Comparison of ENCODE assay signal across 18 cellular contexts in the genomic region with DNA sequence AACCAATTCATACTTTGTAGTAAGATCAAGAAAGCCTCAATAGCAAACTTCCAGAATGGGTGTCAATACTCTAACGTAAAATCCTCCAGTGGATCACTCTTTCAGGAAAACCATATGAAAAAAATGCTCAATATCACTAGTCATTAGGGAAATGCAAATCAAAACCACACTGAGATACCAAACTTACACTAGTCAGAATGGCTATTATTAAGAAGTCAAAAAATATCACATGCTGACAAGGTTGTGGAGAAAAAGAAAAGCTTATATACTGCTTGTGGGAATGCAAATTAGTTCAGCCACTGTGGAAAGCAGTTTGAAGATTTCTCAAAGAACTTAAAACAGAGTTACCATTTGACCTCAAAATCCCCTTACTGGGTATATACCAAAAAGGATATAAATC. TPM values are rescaled to one million over a fixed set of nuclear protein-coding genes. Genes with fewer than 3 reads are reported as not detected.
DNase-seq lines count a peak whose midpoint lies in the region; ATAC-seq and TF ChIP-seq lines count a peak whose summit lies in the region.
"Had no signal": no experiment of that assay in that cellular context is flagged by ENCODE, and none has a peak within 500 bp of the region (broad histone marks: within the 10 kb centered on the region; RNA-seq: fewer than 3 reads in every experiment).

No MANE protein-coding gene starts in this region.

- TF ChIP-seq CTCF in CD8-positive, alpha-beta T cell (IDR thresholded peaks at IDR 0.05): no peak
- no peak for TF ChIP-seq CTCF in progenitor cell of endocrine pancreas (IDR thresholded peaks at IDR 0.05; ENCODE audit: unreplicated experiment)

- no peaks in the 10 kb centered on the region for H3K4me1 ChIP-seq in CD8-positive, alpha-beta T cell (ENCODE audit: insufficient read depth, low read length)
- H3K4me1 ChIP-seq: colonic mucosa, prostate gland, tibial artery had no signal

- POLR2A ChIA-PET in CD8-positive, alpha-beta T cell (lab: Charles Lee): no interaction called here

- no peak overlapping the region for H3K27ac ChIP-seq in CD8-positive, alpha-beta T cell (ENCODE audit: low read depth, low read length)
- H3K27ac ChIP-seq: A549, colonic mucosa, prostate gland, tibial artery had no signal

- H3K27ac Mint-ChIP-seq in CD8-positive, alpha-beta T cell: no peak overlapping the region
- H3K27ac Mint-ChIP-seq in progenitor cell of endocrine pancreas: no peak overlapping the region
- H3K27ac Mint-ChIP-seq: activated CD4-positive, alpha-beta T cell treated with anti-CD3 and anti-CD28 coated beads, Interleukin-2, amount 10 ng/mL, durations not matched to agents 7 days and 5 days had no signal

- no peaks in the 10 kb centered on the region for H3K27me3 ChIP-seq in CD8-positive, alpha-beta T cell (ENCODE audit: insufficient read depth, low read length)
- H3K27me3 ChIP-seq: colonic mucosa, tibial artery had no signal

- H3K36me3 ChIP-seq in CD8-positive, alpha-beta T cell (ENCODE audit: insufficient read depth, low read length): no peaks in the 10 kb centered on the region
- H3K36me3 ChIP-seq: colonic mucosa, prostate gland, tibial artery had no signal

- H3K4me1 Mint-ChIP-seq in CD8-positive, alpha-beta T cell (ENCODE audit: low read depth): peaks cover 13% of the 10 kb centered on the region
- H3K4me1 Mint-ChIP-seq in progenitor cell of endocrine pancreas (ENCODE audit: low read depth): peaks cover 7% of the 10 kb centered on the region

- H3K27me3 Mint-ChIP-seq in CD8-positive, alpha-beta T cell (ENCODE audit: low read depth): peaks cover 2% of the 10 kb centered on the region
- no peaks in the 10 kb centered on the region for H3K27me3 Mint-ChIP-seq in progenitor cell of endocrine pancreas
- H3K27me3 Mint-ChIP-seq: activated CD4-positive, alpha-beta T cell treated with anti-CD3 and anti-CD28 coated beads, Interleukin-2, amount 10 ng/mL, durations not matched to agents 7 days and 5 days had no signal

- intact Hi-C loops in CD8-positive, alpha-beta T cell (cut with DNase I, micrococcal nuclease): no loop called here

- no peak for DNase-seq in CD8-positive, alpha-beta T cell
- no peak for DNase-seq in SHP77 (lab: John Stamatoyannopoulos, UW)
- no peak for DNase-seq in progenitor cell of endocrine pancreas (ENCODE audit: low spot score, unreplicated experiment)
- no peak for DNase-seq in T-helper 2 cell
- DNase-seq: activated CD4-positive, alpha-beta T cell treated with anti-CD3 and anti-CD28 coated beads, Interleukin-2, amount 10 ng/mL, durations not matched to agents 7 days and 5 days; activated T-cell treated with anti-CD3 and anti-CD28 coated beads, Interleukin-2, amount 50 U/mL, for 4 hours; amniotic stem cell; Calu3; colonic mucosa; erythroblast; NCI-H1930; tibial artery had no signal

- H3K9me3 Mint-ChIP-seq in CD8-positive, alpha-beta T cell: no peaks in the 10 kb centered on the region
- no peaks in the 10 kb centered on the region for H3K9me3 Mint-ChIP-seq in progenitor cell of endocrine pancreas (ENCODE audit: low read depth)
- H3K9me3 Mint-ChIP-seq: activated CD4-positive, alpha-beta T cell treated with anti-CD3 and anti-CD28 coated beads, Interleukin-2, amount 10 ng/mL, durations not matched to agents 7 days and 5 days; activated T-cell treated with anti-CD3 and anti-CD28 coated beads, Interleukin-2, amount 50 U/mL, for 4 hours had no signal

- H3K4me3 ChIP-seq in CD8-positive, alpha-beta T cell (ENCODE audit: low read depth, low read length): no peak overlapping the region
- H3K4me3 ChIP-seq: A549, colonic mucosa, prostate gland, tibial artery had no signal

- ATAC-seq in GM18498 (IDR thresholded peaks at IDR 0.05; ENCODE audit: unreplicated experiment): peak; percentile 61
- peak; percentile 43 for ATAC-seq in GM19351 (IDR thresholded peaks at IDR 0.05; ENCODE audit: unreplicated experiment)
- peak; percentile 65 for ATAC-seq in HG02642 (IDR thresholded peaks at IDR 0.05; ENCODE audit: poor library complexity, unreplicated experiment)
- peak; percentile 39 for ATAC-seq in HG03196 (IDR thresholded peaks at IDR 0.05; ENCODE audit: unreplicated experiment)
- no peak for ATAC-seq in CD8-positive, alpha-beta T cell
- ATAC-seq: A549; activated T-cell treated with anti-CD3 and anti-CD28 coated beads, Interleukin-2, amount 50 U/mL, for 4 hours had no signal

- no peaks in the 10 kb centered on the region for H3K36me3 Mint-ChIP-seq in CD8-positive, alpha-beta T cell
- H3K36me3 Mint-ChIP-seq in progenitor cell of endocrine pancreas (ENCODE audit: insufficient read depth): no peaks in the 10 kb centered on the region

- no peak overlapping the region for H3K4me3 Mint-ChIP-seq in CD8-positive, alpha-beta T cell
- H3K4me3 Mint-ChIP-seq in progenitor cell of endocrine pancreas (ENCODE audit: low read depth): no peak overlapping the region
- H3K4me3 Mint-ChIP-seq: activated CD4-positive, alpha-beta T cell treated with anti-CD3 and anti-CD28 coated beads, Interleukin-2, amount 10 ng/mL, durations not matched to agents 7 days and 5 days; activated T-cell treated with anti-CD3 and anti-CD28 coated beads, Interleukin-2, amount 50 U/mL, for 4 hours had no signal

- CTCF ChIA-PET in CD8-positive, alpha-beta T cell (lab: Charles Lee): no interaction called here

- no peaks in the 10 kb centered on the region for H3K9me3 ChIP-seq in CD8-positive, alpha-beta T cell (ENCODE audit: low read length)
- H3K9me3 ChIP-seq: A549, colonic mucosa, prostate gland, tibial artery had no signal

RNA-seq across cellular contexts. Expression of a gene that starts 49.5 kb away (rescaled TPM):
- total RNA-seq in CD8-positive, alpha-beta T cell: 10 to 100 TPM; 31.9 to 33.2 TPM
- 69.7 and 75.3 TPM in 2 replicates for total RNA-seq in progenitor cell of endocrine pancreas
